ENCODE assay signal across 1 cellular context in genomic region chr11:72135891-72136676, GRCh38.
TF ChIP-seq lines count a peak whose summit lies in the region.

No MANE protein-coding gene starts in this region.

TF ChIP-seq in A549, 52 proteins besides CTCF, POLR2A, EP300 and RAD21 (continued from another document):
- TF ChIP-seq REST (IDR thresholded peaks at IDR 0.05) (no peak), TFCP2L1 (CRISPR knock-in tag; IDR thresholded peaks at IDR 0.05) (no peak), FOXS1 (CRISPR knock-in tag; IDR thresholded peaks at IDR 0.05) (no peak), HOXB13 (CRISPR knock-in tag; IDR thresholded peaks at IDR 0.05; ENCODE audit: low read depth) (no peak), FOSL2 (IDR thresholded peaks at IDR 0.05) (no peak), FOSL2 (CRISPR knock-in tag; IDR thresholded peaks at IDR 0.05) (no peak), HOXB5 (CRISPR knock-in tag; IDR thresholded peaks at IDR 0.05) (no peak), HES2 (IDR thresholded peaks at IDR 0.05) (no peak), BHLHE40 (IDR thresholded peaks at IDR 0.05; ENCODE audit: low read depth, low read length) (no peak), CBX8 (IDR thresholded peaks at IDR 0.05) (no peak), GATA3 (IDR thresholded peaks at IDR 0.05; ENCODE audit: borderline replicate concordance) (no peak), ATOH8 (CRISPR knock-in tag; IDR thresholded peaks at IDR 0.05; ENCODE audit: low read depth) (no peak), HOXA7 (CRISPR knock-in tag; IDR thresholded peaks at IDR 0.05) (no peak), MAFK (IDR thresholded peaks at IDR 0.05; ENCODE audit: partially characterized antibody) (no peak), KDM1A (IDR thresholded peaks at IDR 0.05; ENCODE audit: low read depth) (no peak), MAX (IDR thresholded peaks at IDR 0.05) (no peak), EHF (CRISPR knock-in tag; IDR thresholded peaks at IDR 0.05) (no peak), HEYL (CRISPR knock-in tag; IDR thresholded peaks at IDR 0.05) (no peak), ZSCAN20 (CRISPR knock-in tag; IDR thresholded peaks at IDR 0.05) (no peak)
